7 cellular contexts compared by ENCODE assay signal in the genomic region with DNA sequence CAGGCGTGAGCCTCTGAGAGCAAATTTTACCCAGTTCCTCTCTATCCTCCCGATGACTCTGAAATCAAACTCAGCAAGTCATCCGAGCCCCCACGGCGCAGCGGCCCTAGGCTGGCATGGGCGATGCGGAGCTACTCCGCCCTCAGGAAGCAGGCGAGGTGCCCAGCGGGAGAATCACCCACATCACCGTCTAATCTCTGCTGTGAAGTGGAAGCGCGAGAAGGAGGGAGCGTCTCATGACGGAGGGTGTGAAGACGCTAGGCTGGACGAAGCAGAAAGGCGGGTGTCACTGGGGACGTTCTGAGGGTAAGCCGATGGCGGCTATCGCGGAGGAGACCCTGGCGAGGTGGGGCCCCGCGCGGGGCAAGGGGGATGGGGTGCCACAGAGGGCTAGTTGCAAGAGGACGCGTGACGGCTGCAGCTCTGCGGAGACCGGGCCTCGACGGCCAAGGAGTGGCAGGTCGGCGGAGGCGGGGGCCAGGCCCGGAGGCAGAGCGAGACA. TPM values are rescaled to one million over a fixed set of nuclear protein-coding genes. Genes with fewer than 3 reads are reported as not detected.
DNase-seq lines count a peak whose midpoint lies in the region; ATAC-seq and TF ChIP-seq lines count a peak whose summit lies in the region.

No MANE protein-coding gene starts in this region.

- H3K27me3 ChIP-seq in GM06990 (replicated peaks; ENCODE audit: control insufficient read depth, insufficient read depth, low read length) (no peaks in the 10 kb centered on the region; the same call in 1 of the 2 replicates), GM23338 (ENCODE audit: insufficient read depth) (peaks cover 4% of the 10 kb centered on the region)

- CTCF ChIA-PET in activated naive CD4-positive, alpha-beta T cell treated with anti-CD3 and anti-CD28 coated beads, Interleukin-2, amount 10 ng/mL, durations not matched to agents 7 days and 5 days (lab: Charles Lee): interaction anchor here (0.7 to 12.9 kb wide), 15 partner anchors 9 to 106 kb away, joined by 3 to 202 read pairs (median 11); partner anchors contain the start of genes GNAI2, GNAT1, LSMEM2 and SEMA3B

- no peaks in the 10 kb centered on the region for H4K20me1 ChIP-seq in GM23338 (replicated peaks; ENCODE audit: insufficient read depth)

- H3K36me3 Mint-ChIP-seq in GM23338 (ENCODE audit: low read depth): no peaks in the 10 kb centered on the region; the same call in 2 of the 3 replicates
- H3K36me3 Mint-ChIP-seq in activated naive CD4-positive, alpha-beta T cell treated with anti-CD3 and anti-CD28 coated beads, Interleukin-2, amount 10 ng/mL, durations not matched to agents 7 days and 5 days: peaks cover 2% of the 10 kb centered on the region

- intact Hi-C loops in head of caudate nucleus (cut with DNase I): loop anchor here (2.0 to 10.0 kb wide), 3 partner anchors 34 to 98 kb away; partner anchors contain the start of genes HYAL2 and TUSC2

- ATAC-seq in GM23338: peak; percentile 7

- 0 out of 2 replicates have a peak, but pooled peaks cover 6% of the 10 kb centered on the region for H3K79me2 ChIP-seq in GM23338 (replicated peaks; ENCODE audit: insufficient read depth)

- H3K4me1 Mint-ChIP-seq in GM23338: peaks cover 21% of the 10 kb centered on the region
- peaks cover 42% of the 10 kb centered on the region for H3K4me1 Mint-ChIP-seq in activated naive CD4-positive, alpha-beta T cell treated with anti-CD3 and anti-CD28 coated beads, Interleukin-2, amount 10 ng/mL, durations not matched to agents 7 days and 5 days

- DNase-seq in GM06990 (ENCODE audit: extremely low read depth, insufficient read length) (no peak), GM23338 (ENCODE audit: low spot score) (no peak), NCI-H146 treated with DMSO at 0.1 percent for 48 hours (lab: John Stamatoyannopoulos, UW; ENCODE audit: unreplicated experiment) (peak; percentile 43), head of caudate nucleus (peak in 23 of 42 donors; percentile 38 to 79 (median 54)), pons (ENCODE audit: low spot score) (peak; percentile 60), NCI-H82 treated with DMSO at 0.1 percent for 48 hours (lab: John Stamatoyannopoulos, UW; ENCODE audit: unreplicated experiment) (no peak)
- DNase-seq in activated naive CD4-positive, alpha-beta T cell treated with anti-CD3 and anti-CD28 coated beads, Interleukin-2, amount 10 ng/mL, durations not matched to agents 7 days and 5 days: no peak

- H3K9me3 Mint-ChIP-seq in GM23338: no peaks in the 10 kb centered on the region
- no peaks in the 10 kb centered on the region for H3K9me3 Mint-ChIP-seq in activated naive CD4-positive, alpha-beta T cell treated with anti-CD3 and anti-CD28 coated beads, Interleukin-2, amount 10 ng/mL, durations not matched to agents 7 days and 5 days

- H2AFZ ChIP-seq in GM23338: peak overlapping the region; percentile 100

- H3K27me3 Mint-ChIP-seq in GM23338 (ENCODE audit: insufficient read depth, low read depth, poor library complexity): peaks cover 34% of the 10 kb centered on the region
- peaks cover 25% of the 10 kb centered on the region for H3K27me3 Mint-ChIP-seq in activated naive CD4-positive, alpha-beta T cell treated with anti-CD3 and anti-CD28 coated beads, Interleukin-2, amount 10 ng/mL, durations not matched to agents 7 days and 5 days

- H3K9me2 ChIP-seq in GM23338 (ENCODE audit: insufficient read depth): no peaks in the 10 kb centered on the region

- peak overlapping the region; percentile 77 for H3K4me3 Mint-ChIP-seq in GM23338
- peak overlapping the region; percentile 90 for H3K4me3 Mint-ChIP-seq in activated naive CD4-positive, alpha-beta T cell treated with anti-CD3 and anti-CD28 coated beads, Interleukin-2, amount 10 ng/mL, durations not matched to agents 7 days and 5 days

- H3K4me3 ChIP-seq in GM06990 (replicated peaks; ENCODE audit: low read depth, low read length) (peak overlapping the region; percentile 70), GM23338 (peak overlapping the region; percentile 90)

- no peak overlapping the region for H3K27ac ChIP-seq in GM23338 (ENCODE audit: low read depth)

- H3K4me2 ChIP-seq in GM23338: peak overlapping the region; percentile 81

- peaks cover 15% of the 10 kb centered on the region for H3F3A ChIP-seq in GM23338 (replicated peaks; ENCODE audit: low read depth)

- H3K27ac Mint-ChIP-seq in GM23338: no peak overlapping the region; the same call in 1 of the 2 replicates
- H3K27ac Mint-ChIP-seq in activated naive CD4-positive, alpha-beta T cell treated with anti-CD3 and anti-CD28 coated beads, Interleukin-2, amount 10 ng/mL, durations not matched to agents 7 days and 5 days: peak overlapping the region; percentile 87

- H3K4me1 ChIP-seq in GM23338 (ENCODE audit: insufficient read depth): peaks cover 16% of the 10 kb centered on the region

- no peaks in the 10 kb centered on the region for H3K36me3 ChIP-seq in GM06990 (ENCODE audit: control insufficient read depth, insufficient read depth, low read length)
- no peaks in the 10 kb centered on the region for H3K36me3 ChIP-seq in GM23338 (ENCODE audit: insufficient read depth)

- no peak for TF ChIP-seq CTCF in GM06990 (IDR thresholded peaks at IDR 0.05; ENCODE audit: insufficient read depth, low read length, poor library complexity, severe bottlenecking)
- no peak for TF ChIP-seq CTCF in GM23338 (conservative IDR thresholded peaks at IDR 0.05; ENCODE audit: low read depth in 2 of 2)

TF ChIP-seq in GM23338, 12 proteins besides CTCF, POLR2A, EP300 and RAD21:
- TF ChIP-seq NANOG (IDR thresholded peaks at IDR 0.05; ENCODE audit: borderline replicate concordance) (no peak), ZNF114 (CRISPR knock-in tag; IDR thresholded peaks at IDR 0.05) (no peak), CREB1 (CRISPR knock-in tag; IDR thresholded peaks at IDR 0.05; ENCODE audit: low read depth) (no peak), EZH2phosphoT487 (IDR thresholded peaks at IDR 0.05; ENCODE audit: unreplicated experiment) (no peak), STAT1 (IDR thresholded peaks at IDR 0.05; ENCODE audit: unreplicated experiment) (no peak)
- TF ChIP-seq, protein P1, sequence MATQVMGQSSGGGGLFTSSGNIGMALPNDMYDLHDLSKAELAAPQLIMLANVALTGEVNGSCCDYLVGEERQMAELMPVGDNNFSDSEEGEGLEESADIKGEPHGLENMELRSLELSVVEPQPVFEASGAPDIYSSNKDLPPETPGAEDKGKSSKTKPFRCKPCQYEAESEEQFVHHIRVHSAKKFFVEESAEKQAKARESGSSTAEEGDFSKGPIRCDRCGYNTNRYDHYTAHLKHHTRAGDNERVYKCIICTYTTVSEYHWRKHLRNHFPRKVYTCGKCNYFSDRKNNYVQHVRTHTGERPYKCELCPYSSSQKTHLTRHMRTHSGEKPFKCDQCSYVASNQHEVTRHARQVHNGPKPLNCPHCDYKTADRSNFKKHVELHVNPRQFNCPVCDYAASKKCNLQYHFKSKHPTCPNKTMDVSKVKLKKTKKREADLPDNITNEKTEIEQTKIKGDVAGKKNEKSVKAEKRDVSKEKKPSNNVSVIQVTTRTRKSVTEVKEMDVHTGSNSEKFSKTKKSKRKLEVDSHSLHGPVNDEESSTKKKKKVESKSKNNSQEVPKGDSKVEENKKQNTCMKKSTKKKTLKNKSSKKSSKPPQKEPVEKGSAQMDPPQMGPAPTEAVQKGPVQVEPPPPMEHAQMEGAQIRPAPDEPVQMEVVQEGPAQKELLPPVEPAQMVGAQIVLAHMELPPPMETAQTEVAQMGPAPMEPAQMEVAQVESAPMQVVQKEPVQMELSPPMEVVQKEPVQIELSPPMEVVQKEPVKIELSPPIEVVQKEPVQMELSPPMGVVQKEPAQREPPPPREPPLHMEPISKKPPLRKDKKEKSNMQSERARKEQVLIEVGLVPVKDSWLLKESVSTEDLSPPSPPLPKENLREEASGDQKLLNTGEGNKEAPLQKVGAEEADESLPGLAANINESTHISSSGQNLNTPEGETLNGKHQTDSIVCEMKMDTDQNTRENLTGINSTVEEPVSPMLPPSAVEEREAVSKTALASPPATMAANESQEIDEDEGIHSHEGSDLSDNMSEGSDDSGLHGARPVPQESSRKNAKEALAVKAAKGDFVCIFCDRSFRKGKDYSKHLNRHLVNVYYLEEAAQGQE (IDR thresholded peaks at IDR 0.05; ENCODE audit: unreplicated experiment): no peak
TF ChIP-seq in GM23338: peak in this region for 0.

RNA-seq across cellular contexts. Expression of gene GNAI2, which starts 9.1 kb away (rescaled TPM):
- 132 and 153 TPM in 2 replicates for total RNA-seq in GM23338 (2014; rRNA removed; shearing (Covaris generic))
- 138 and 140 TPM in 2 replicates for polyA plus RNA-seq in GM23338 (2016; fragmentation: Nextera tagmentation; extraction: Ambion mirVana)

RNA-seq across cellular contexts. Expression of gene SLC38A3, which starts 21.9 kb away (rescaled TPM):
- total RNA-seq in GM23338 (2014; rRNA removed; shearing (Covaris generic)): 0.28 and 3.0 TPM in 2 replicates
- 0.68 and 1.3 TPM in 2 replicates for polyA plus RNA-seq in GM23338 (2016; fragmentation: Nextera tagmentation; extraction: Ambion mirVana)

RNA-seq across cellular contexts. Expression of gene GNAT1, which starts 35.5 kb away (rescaled TPM):
- not detected in 2 replicates for total RNA-seq in GM23338 (2014; rRNA removed; shearing (Covaris generic))
- polyA plus RNA-seq in GM23338 (2016; fragmentation: Nextera tagmentation; extraction: Ambion mirVana): not detected in 2 replicates

RNA-seq across cellular contexts. Expression of gene SEMA3B, which starts 42.0 kb away (rescaled TPM):
- 2.4 and 8.0 TPM in 2 replicates for total RNA-seq in GM23338 (2014; rRNA removed; shearing (Covaris generic))
- polyA plus RNA-seq in GM23338 (2016; fragmentation: Nextera tagmentation; extraction: Ambion mirVana): 3.0 and 3.3 TPM in 2 replicates

RNA-seq across cellular contexts. Expression of gene LSMEM2, which starts 51.9 kb away (rescaled TPM):
- total RNA-seq in GM23338 (2014; rRNA removed; shearing (Covaris generic)): 0.59 and 1.5 TPM in 2 replicates
- polyA plus RNA-seq in GM23338 (2016; fragmentation: Nextera tagmentation; extraction: Ambion mirVana): 0.86 and 1.5 TPM in 2 replicates

Comparison
In these comparisons a context has a peak if more than half of its experiments do, and no peak if none do; other contexts are left out.
1. DNase-seq: peak in NCI-H146 treated with DMSO at 0.1 percent for 48 hours (single experiment), head of caudate nucleus (23 of 42) and pons (single experiment); none in GM06990 (single experiment), GM23338 (single experiment), activated naive CD4-positive, alpha-beta T cell treated with anti-CD3 and anti-CD28 coated beads, Interleukin-2, amount 10 ng/mL, durations not matched to agents 7 days and 5 days (single experiment) and NCI-H82 treated with DMSO at 0.1 percent for 48 hours (single experiment).